In the genomic region with DNA sequence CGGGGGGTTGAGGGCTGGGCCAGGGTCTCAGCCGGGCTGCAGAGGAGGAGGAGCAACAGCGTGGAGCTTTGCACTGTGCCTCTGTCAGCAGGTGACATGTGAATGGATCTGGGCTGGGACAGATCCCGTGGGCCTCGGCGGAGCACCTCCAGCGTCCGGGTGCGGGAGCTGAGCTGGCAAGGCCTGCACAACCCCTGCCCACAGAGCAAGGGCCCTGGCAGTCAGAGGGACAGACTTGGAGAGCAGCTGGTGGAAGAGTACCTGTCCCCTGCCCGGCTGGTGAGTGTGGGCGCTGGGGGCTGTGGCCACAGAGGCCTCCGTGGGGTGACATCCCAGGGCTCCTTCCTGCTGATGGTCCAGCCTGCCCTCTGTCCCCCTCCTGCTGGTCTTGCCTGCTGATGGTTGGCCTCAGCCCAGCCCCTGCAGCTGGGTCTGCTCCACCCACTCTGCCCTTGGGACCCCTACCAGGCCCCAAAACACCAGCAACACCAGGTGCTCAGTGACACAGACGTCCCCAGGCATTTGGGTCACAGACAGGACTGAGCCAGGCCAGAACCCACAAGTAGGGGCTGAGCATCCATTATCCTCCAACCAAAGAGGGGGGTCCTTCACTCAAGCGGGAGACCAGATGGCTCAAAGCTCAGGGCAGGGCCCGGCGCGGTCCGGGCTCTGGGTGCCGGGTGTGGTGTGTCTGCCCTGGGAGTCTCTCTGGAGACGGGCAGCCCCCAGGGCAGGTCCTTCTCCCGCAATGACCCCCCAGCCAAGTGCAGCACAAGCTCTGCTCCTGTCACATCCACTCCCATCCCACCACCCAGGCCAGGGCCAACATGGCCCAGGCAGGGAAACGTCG, we compare ENCODE assay signal across 1 cellular context.
TF ChIP-seq lines count a peak whose summit lies in the region.

No MANE protein-coding gene starts in this region.

TF ChIP-seq in HepG2, 621 proteins besides CTCF, POLR2A, EP300 and RAD21:
- TF ChIP-seq RBM39 (IDR thresholded peaks at IDR 0.05; ENCODE audit: low read depth, low read length, poor library complexity, severe bottlenecking), result peak; percentile 28
- TF ChIP-seq ATRX (CRISPR knock-in tag; IDR thresholded peaks at IDR 0.05; ENCODE audit: borderline replicate concordance), result no peak
- TF ChIP-seq KLF13 (CRISPR knock-in tag; IDR thresholded peaks at IDR 0.05), result no peak
- TF ChIP-seq, protein P1, sequence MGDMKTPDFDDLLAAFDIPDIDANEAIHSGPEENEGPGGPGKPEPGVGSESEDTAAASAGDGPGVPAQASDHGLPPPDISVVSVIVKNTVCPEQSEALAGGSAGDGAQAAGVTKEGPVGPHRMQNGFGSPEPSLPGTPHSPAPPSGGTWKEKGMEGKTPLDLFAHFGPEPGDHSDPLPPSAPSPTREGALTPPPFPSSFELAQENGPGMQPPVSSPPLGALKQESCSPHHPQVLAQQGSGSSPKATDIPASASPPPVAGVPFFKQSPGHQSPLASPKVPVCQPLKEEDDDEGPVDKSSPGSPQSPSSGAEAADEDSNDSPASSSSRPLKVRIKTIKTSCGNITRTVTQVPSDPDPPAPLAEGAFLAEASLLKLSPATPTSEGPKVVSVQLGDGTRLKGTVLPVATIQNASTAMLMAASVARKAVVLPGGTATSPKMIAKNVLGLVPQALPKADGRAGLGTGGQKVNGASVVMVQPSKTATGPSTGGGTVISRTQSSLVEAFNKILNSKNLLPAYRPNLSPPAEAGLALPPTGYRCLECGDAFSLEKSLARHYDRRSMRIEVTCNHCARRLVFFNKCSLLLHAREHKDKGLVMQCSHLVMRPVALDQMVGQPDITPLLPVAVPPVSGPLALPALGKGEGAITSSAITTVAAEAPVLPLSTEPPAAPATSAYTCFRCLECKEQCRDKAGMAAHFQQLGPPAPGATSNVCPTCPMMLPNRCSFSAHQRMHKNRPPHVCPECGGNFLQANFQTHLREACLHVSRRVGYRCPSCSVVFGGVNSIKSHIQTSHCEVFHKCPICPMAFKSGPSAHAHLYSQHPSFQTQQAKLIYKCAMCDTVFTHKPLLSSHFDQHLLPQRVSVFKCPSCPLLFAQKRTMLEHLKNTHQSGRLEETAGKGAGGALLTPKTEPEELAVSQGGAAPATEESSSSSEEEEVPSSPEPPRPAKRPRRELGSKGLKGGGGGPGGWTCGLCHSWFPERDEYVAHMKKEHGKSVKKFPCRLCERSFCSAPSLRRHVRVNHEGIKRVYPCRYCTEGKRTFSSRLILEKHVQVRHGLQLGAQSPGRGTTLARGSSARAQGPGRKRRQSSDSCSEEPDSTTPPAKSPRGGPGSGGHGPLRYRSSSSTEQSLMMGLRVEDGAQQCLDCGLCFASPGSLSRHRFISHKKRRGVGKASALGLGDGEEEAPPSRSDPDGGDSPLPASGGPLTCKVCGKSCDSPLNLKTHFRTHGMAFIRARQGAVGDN (CRISPR knock-in tag; IDR thresholded peaks at IDR 0.05), result peak; percentile 24
- TF ChIP-seq ZIK1 (CRISPR knock-in tag; IDR thresholded peaks at IDR 0.05; ENCODE audit: borderline replicate concordance, low read depth), result 0 out of 2 replicates have a peak, but pooled peaks have one; percentile 25
- TF ChIP-seq SALL1 (CRISPR knock-in tag; IDR thresholded peaks at IDR 0.05), result peak; percentile 12; the same call in 1 of the 2 replicates
- TF ChIP-seq ZNF101 (CRISPR knock-in tag; IDR thresholded peaks at IDR 0.05; ENCODE audit: borderline replicate concordance, low read depth), result no peak
- TF ChIP-seq ZMAT5 (CRISPR knock-in tag; IDR thresholded peaks at IDR 0.05; ENCODE audit: borderline replicate concordance, low read depth), result no peak
- TF ChIP-seq AGO1 (IDR thresholded peaks at IDR 0.05; ENCODE audit: low read depth, low read length, poor library complexity, severe bottlenecking), result peak; percentile 18
- TF ChIP-seq NR1H2 (CRISPR knock-in tag; IDR thresholded peaks at IDR 0.05; ENCODE audit: borderline replicate concordance, low read depth), result no peak
- no peak for TF ChIP-seq ZNF331 (CRISPR knock-in tag; IDR thresholded peaks at IDR 0.05)
- no peak for TF ChIP-seq ZNF318 (CRISPR knock-in tag; IDR thresholded peaks at IDR 0.05)
- no peak for TF ChIP-seq ZSCAN21 (CRISPR knock-in tag; IDR thresholded peaks at IDR 0.05; ENCODE audit: borderline replicate concordance)
- TF ChIP-seq, protein P2, sequence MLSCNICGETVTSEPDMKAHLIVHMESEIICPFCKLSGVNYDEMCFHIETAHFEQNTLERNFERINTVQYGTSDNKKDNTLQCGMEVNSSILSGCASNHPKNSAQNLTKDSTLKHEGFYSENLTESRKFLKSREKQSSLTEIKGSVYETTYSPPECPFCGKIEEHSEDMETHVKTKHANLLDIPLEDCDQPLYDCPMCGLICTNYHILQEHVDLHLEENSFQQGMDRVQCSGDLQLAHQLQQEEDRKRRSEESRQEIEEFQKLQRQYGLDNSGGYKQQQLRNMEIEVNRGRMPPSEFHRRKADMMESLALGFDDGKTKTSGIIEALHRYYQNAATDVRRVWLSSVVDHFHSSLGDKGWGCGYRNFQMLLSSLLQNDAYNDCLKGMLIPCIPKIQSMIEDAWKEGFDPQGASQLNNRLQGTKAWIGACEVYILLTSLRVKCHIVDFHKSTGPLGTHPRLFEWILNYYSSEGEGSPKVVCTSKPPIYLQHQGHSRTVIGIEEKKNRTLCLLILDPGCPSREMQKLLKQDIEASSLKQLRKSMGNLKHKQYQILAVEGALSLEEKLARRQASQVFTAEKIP (CRISPR knock-in tag; IDR thresholded peaks at IDR 0.05; ENCODE audit: borderline replicate concordance), result no peak
- TF ChIP-seq HNF4G (IDR thresholded peaks at IDR 0.05; ENCODE audit: borderline replicate concordance, low read depth, low read length), result no peak
- TF ChIP-seq HNF4G (CRISPR knock-in tag; IDR thresholded peaks at IDR 0.05; ENCODE audit: borderline replicate concordance, low read depth), result no peak
- TF ChIP-seq KDM5B (CRISPR knock-in tag; IDR thresholded peaks at IDR 0.05; ENCODE audit: borderline replicate concordance), result peak; percentile 51; the same call in 1 of the 2 replicates
- 0 out of 2 replicates have a peak, but pooled peaks have one; percentile 27 for TF ChIP-seq ATF7-NPFF (CRISPR knock-in tag; IDR thresholded peaks at IDR 0.05; ENCODE audit: low read depth)
- TF ChIP-seq ZNF781 (CRISPR knock-in tag; IDR thresholded peaks at IDR 0.05; ENCODE audit: borderline replicate concordance, not compliant biosample characterization), result no peak
- TF ChIP-seq ZFY (CRISPR knock-in tag; IDR thresholded peaks at IDR 0.05), result peak; percentile 21; the same call in 1 of the 2 replicates
- TF ChIP-seq MLX (CRISPR knock-in tag; IDR thresholded peaks at IDR 0.05), result no peak
- TF ChIP-seq SOX6 (IDR thresholded peaks at IDR 0.05), result no peak
- peak; percentile 15; the same call in 1 of the 2 replicates for TF ChIP-seq SOX6 (CRISPR knock-in tag; IDR thresholded peaks at IDR 0.05)
